Comparison of ENCODE assay signal across 11 cellular contexts in genomic region chr3:135918600-135918999, GRCh38. TPM values are rescaled to one million over a fixed set of nuclear protein-coding genes. Genes with fewer than 3 reads are reported as not detected.
DNase-seq lines count a peak whose midpoint lies in the region; TF ChIP-seq lines count a peak whose summit lies in the region.
"Had no signal": no experiment of that assay in that cellular context is flagged by ENCODE, and none has a peak within 500 bp of the region (broad histone marks: within the 10 kb centered on the region; RNA-seq: fewer than 3 reads in every experiment).

No MANE protein-coding gene starts in this region.

- no peak overlapping the region for H3K27ac Mint-ChIP-seq in activated CD4-positive, alpha-beta T cell treated with anti-CD3 and anti-CD28 coated beads, Interleukin-2, amount 10 ng/mL, durations not matched to agents 7 days and 5 days
- H3K27ac Mint-ChIP-seq: activated T-helper 17 cell treated with anti-CD3 and anti-CD28 coated beads, Interleukin-2, amount 50 U/mL, for 72 hours; B cell had no signal

- H4K20me1 ChIP-seq in hepatocyte (ENCODE audit: insufficient read depth, poor library complexity, severe bottlenecking), result no peaks in the 10 kb centered on the region

- POLR2A ChIA-PET in activated CD4-positive, alpha-beta T cell treated with anti-CD3 and anti-CD28 coated beads, Interleukin-2, amount 10 ng/mL, durations not matched to agents 7 days and 5 days (lab: Charles Lee), result no interaction called here

- peaks cover 7% of the 10 kb centered on the region for H3K27me3 Mint-ChIP-seq in activated CD4-positive, alpha-beta T cell treated with anti-CD3 and anti-CD28 coated beads, Interleukin-2, amount 10 ng/mL, durations not matched to agents 7 days and 5 days

- no peak for TF ChIP-seq POLR2A in transverse colon (IDR thresholded peaks at IDR 0.05)

- no peak overlapping the region for H3K4me3 ChIP-seq in ascending aorta
- H3K4me3 ChIP-seq in hepatocyte, result no peak overlapping the region
- no peak overlapping the region for H3K4me3 ChIP-seq in transverse colon
- H3K4me3 ChIP-seq: skin epidermis had no signal

- DNase-seq in NCI-H1105 treated with DMSO at 0.1 percent for 48 hours (lab: John Stamatoyannopoulos, UW), result peak; percentile 18
- DNase-seq in NCI-H1105 (lab: John Stamatoyannopoulos, UW), result no peak
- no peak for DNase-seq in ascending aorta (ENCODE audit: low spot score in 2 of 2)
- peak; percentile 45 for DNase-seq in hepatocyte (ENCODE audit: low spot score)
- no peak for DNase-seq in transverse colon
- no peak for DNase-seq in activated CD4-positive, alpha-beta T cell treated with anti-CD3 and anti-CD28 coated beads, Interleukin-2, amount 10 ng/mL, durations not matched to agents 7 days and 5 days
- DNase-seq in activated T-cell treated with anti-CD3 and anti-CD28 coated beads, Interleukin-2, amount 50 U/mL, for 1 hour, result no peak
- no peak for DNase-seq in DMS153 (lab: John Stamatoyannopoulos, UW)

- no peaks in the 10 kb centered on the region for H3K4me1 Mint-ChIP-seq in activated CD4-positive, alpha-beta T cell treated with anti-CD3 and anti-CD28 coated beads, Interleukin-2, amount 10 ng/mL, durations not matched to agents 7 days and 5 days
- H3K4me1 Mint-ChIP-seq: activated T-helper 17 cell treated with anti-CD3 and anti-CD28 coated beads, Interleukin-2, amount 50 U/mL, for 72 hours; B cell had no signal

- WGBS in hepatocyte (ENCODE audit: low lambda C conversion rate, missing lambda C conversion rate), result 33% methylated on average over 1 of the region's 1 CpG
- 9 to 30% methylated on average over 1 of the region's 1 CpG for WGBS in transverse colon (ENCODE audit: low coverage in 1 of 2), 2 donors

- H3K4me1 ChIP-seq in ascending aorta (no peaks in the 10 kb centered on the region), hepatocyte (ENCODE audit: insufficient read depth) (no peaks in the 10 kb centered on the region), transverse colon (no peaks in the 10 kb centered on the region)

- H2AFZ ChIP-seq in hepatocyte, result no peak overlapping the region

- H3K36me3 Mint-ChIP-seq in activated CD4-positive, alpha-beta T cell treated with anti-CD3 and anti-CD28 coated beads, Interleukin-2, amount 10 ng/mL, durations not matched to agents 7 days and 5 days (ENCODE audit: low read depth), result no peaks in the 10 kb centered on the region

- H3K36me3 ChIP-seq in ascending aorta, result no peaks in the 10 kb centered on the region
- no peaks in the 10 kb centered on the region for H3K36me3 ChIP-seq in hepatocyte (replicated peaks; ENCODE audit: insufficient read depth, low read depth)
- no peaks in the 10 kb centered on the region for H3K36me3 ChIP-seq in transverse colon

- no peak overlapping the region for H3K4me2 ChIP-seq in hepatocyte

- H3K9me2 ChIP-seq in hepatocyte (replicated peaks; ENCODE audit: insufficient read depth), result no peaks in the 10 kb centered on the region

- H3K9me3 ChIP-seq in ascending aorta (no peaks in the 10 kb centered on the region), hepatocyte (ENCODE audit: low read depth) (no peaks in the 10 kb centered on the region), transverse colon (no peaks in the 10 kb centered on the region)

- TF ChIP-seq CTCF in ascending aorta (IDR thresholded peaks at IDR 0.05) (peak; percentile 36 to 62 (median 38)), hepatocyte (IDR thresholded peaks at IDR 0.05; ENCODE audit: poor library complexity) (peak; percentile 62), transverse colon (IDR thresholded peaks at IDR 0.05) (peak; percentile 41 to 60 (median 50))

- no peaks in the 10 kb centered on the region for H3K79me2 ChIP-seq in hepatocyte

- no peak overlapping the region for H3K4me3 Mint-ChIP-seq in activated CD4-positive, alpha-beta T cell treated with anti-CD3 and anti-CD28 coated beads, Interleukin-2, amount 10 ng/mL, durations not matched to agents 7 days and 5 days
- H3K4me3 Mint-ChIP-seq: activated T-helper 17 cell treated with anti-CD3 and anti-CD28 coated beads, Interleukin-2, amount 50 U/mL, for 72 hours; B cell had no signal

- H3K27ac ChIP-seq in ascending aorta (no peak overlapping the region), hepatocyte (no peak overlapping the region), transverse colon (no peak overlapping the region)
- H3K27ac ChIP-seq: skin epidermis had no signal

- in situ Hi-C loops in transverse colon (cut with MboI; ENCODE audit: low pct_ligation_motif_present in 1 of 4, low pct_unique_long_range_greater_than_20kb in 1 of 4, low sequenced_read_pairs in 3 of 4), result loop anchor here in 1 of 4 donors (25.0 kb wide), 1 partner anchor 119 kb away; no protein-coding TSS in a partner anchor

- CTCF ChIA-PET in activated CD4-positive, alpha-beta T cell treated with anti-CD3 and anti-CD28 coated beads, Interleukin-2, amount 10 ng/mL, durations not matched to agents 7 days and 5 days (lab: Charles Lee), result no interaction called here

- intact Hi-C loops in ascending aorta (cut with DNase I), result loop anchor here (1.0 to 5.0 kb wide), 2 partner anchors 49 to 124 kb away; partner anchors contain the start of gene PPP2R3A
- intact Hi-C loops in transverse colon (cut with DNase I; ENCODE audit: low total_unique reads), result no loop called here

- H3K9me3 Mint-ChIP-seq in activated CD4-positive, alpha-beta T cell treated with anti-CD3 and anti-CD28 coated beads, Interleukin-2, amount 10 ng/mL, durations not matched to agents 7 days and 5 days, result no peaks in the 10 kb centered on the region
- H3K9me3 Mint-ChIP-seq: activated T-helper 17 cell treated with anti-CD3 and anti-CD28 coated beads, Interleukin-2, amount 50 U/mL, for 72 hours had no signal

- TF ChIP-seq EP300 in transverse colon (IDR thresholded peaks at IDR 0.05; ENCODE audit: low read depth), result no peak

- no peaks in the 10 kb centered on the region for H3K27me3 ChIP-seq in ascending aorta
- no peaks in the 10 kb centered on the region for H3K27me3 ChIP-seq in hepatocyte
- H3K27me3 ChIP-seq in transverse colon, result no peaks in the 10 kb centered on the region

RNA-seq across cellular contexts. Expression of gene PPP2R3A, which starts 46.9 kb away (rescaled TPM):
- total RNA-seq in ascending aorta, result 10.5 TPM
- 20.2 and 22.0 TPM in 2 replicates for total RNA-seq in hepatocyte
- 6.7 and 7.9 TPM in 2 replicates for polyA plus RNA-seq in hepatocyte
- 10 to 100 TPM; 34.7 to 73.4 (median 38.8) TPM for total RNA-seq in transverse colon
- total RNA-seq in activated CD4-positive, alpha-beta T cell treated with anti-CD3 and anti-CD28 coated beads, Interleukin-2, amount 10 ng/mL, durations not matched to agents 7 days and 5 days, result under 1 TPM; 0.04 to 0.07 TPM

Comparison
In these comparisons a context has a peak if more than half of its experiments do, and no peak if none do; other contexts are left out.
1. DNase-seq: peak in NCI-H1105 treated with DMSO at 0.1 percent for 48 hours (single experiment) and hepatocyte (single experiment); none in NCI-H1105 (single experiment), ascending aorta (0 of 2), transverse colon (single experiment), activated CD4-positive, alpha-beta T cell treated with anti-CD3 and anti-CD28 coated beads, Interleukin-2, amount 10 ng/mL, durations not matched to agents 7 days and 5 days (single experiment), activated T-cell treated with anti-CD3 and anti-CD28 coated beads, Interleukin-2, amount 50 U/mL, for 1 hour (single experiment) and DMS153 (single experiment).
2. RNA of gene PPP2R3A, which starts 46.9 kb away (total RNA-seq): 34.7 to 73.4 TPM in transverse colon, 20.2 to 22.0 TPM in hepatocyte and 10.5 TPM in ascending aorta (single experiment); 0.04 to 0.07 TPM in activated CD4-positive, alpha-beta T cell treated with anti-CD3 and anti-CD28 coated beads, Interleukin-2, amount 10 ng/mL, durations not matched to agents 7 days and 5 days; every median in the first group is over 10 times any median in the second.
3. Peak in every context shown above with its lines, with median percentiles within 50 percentile points of each other: CTCF ChIP-seq.